8 cellular contexts compared by ENCODE assay signal in genomic region chr6:143450453-143451362, GRCh38. TPM values are rescaled to one million over a fixed set of nuclear protein-coding genes. Genes with fewer than 3 reads are reported as not detected.
DNase-seq lines count a peak whose midpoint lies in the region; ATAC-seq and TF ChIP-seq lines count a peak whose summit lies in the region.

Gene ADAT2, minus strand, starts transcription at chr6:143450695. Its CDS starts 37 bp downstream, at chr6:143450658.
Gene PEX3, plus strand, starts transcription at chr6:143450805. Its CDS starts 238 bp downstream, at chr6:143451043.

- H3K36me3 ChIP-seq in PC-3 (ENCODE audit: low read depth, low read length) = no peaks in the 10 kb centered on the region

- H3K4me2 ChIP-seq in PC-3 (ENCODE audit: low read length) = peak within 1 kb of the TSS; percentile 98

- no peaks in the 10 kb centered on the region for H3K9me3 ChIP-seq in PC-3 (ENCODE audit: low read length)

- H3K4me1 ChIP-seq in PC-3 (ENCODE audit: insufficient read depth, low read length) = peaks cover 10% of the 10 kb centered on the region

- ATAC-seq in GM21717 (IDR thresholded peaks at IDR 0.05; ENCODE audit: unreplicated experiment) (peak; percentile 98), PC-3 (peak; percentile 97)

- peak within 1 kb of the TSS; percentile 59 for H3K27ac ChIP-seq in PC-3 (ENCODE audit: low read length)

- DNase-seq in DMS53 (lab: John Stamatoyannopoulos, UW) (peak; percentile 95), PC-3 (peak; percentile 88), activated T-cell treated with anti-CD3 and anti-CD28 coated beads for 48 hours (ENCODE audit: low read depth) (peak; percentile 93), epithelial cell of proximal tubule (ENCODE audit: low read depth) (peak; percentile 47), mucosa of gallbladder (ENCODE audit: low spot score) (peak; percentile 93)
- DNase-seq in Jurkat, Clone E6-1 (ENCODE audit: low read depth, low spot score) = peak; percentile 93
- DNase-seq in stimulated activated CD8-positive, alpha-beta memory T cell treated with anti-CD3 and anti-CD28 coated beads, Interleukin-4, amount 100 ng/mL, for 24 hours (ENCODE audit: low read depth) = peak; percentile 87

- POLR2A ChIA-PET in PC-3 (lab: Charles Lee; ENCODE audit: unreplicated experiment) = interaction anchor here (0.5 to 0.6 kb wide), 2 partner anchors 8 to 115 kb away, joined by 5 to 7 read pairs; no protein-coding TSS in a partner anchor

- peak within 1 kb of the TSS; percentile 94 for H3K9ac ChIP-seq in PC-3 (ENCODE audit: low read length)

- no peaks in the 10 kb centered on the region for H3K27me3 ChIP-seq in PC-3 (ENCODE audit: low read length)

- H2AFZ ChIP-seq in PC-3 (ENCODE audit: low read length) = peak within 1 kb of the TSS; percentile 98

- H3K9me2 ChIP-seq in PC-3 (replicated peaks; ENCODE audit: low read length) = no peaks in the 10 kb centered on the region

- intact Hi-C loops in PC-3 (cut with micrococcal nuclease) = no loop called here

- peak within 1 kb of the TSS; percentile 99 for H3K4me3 ChIP-seq in Jurkat, Clone E6-1 (ENCODE audit: low read length)
- peak within 1 kb of the TSS; percentile 89 for H3K4me3 ChIP-seq in PC-3 (ENCODE audit: low read length)
- H3K4me3 ChIP-seq in epithelial cell of proximal tubule (ENCODE audit: low read depth, low read length) = peak within 1 kb of the TSS; percentile 96

- no peak for TF ChIP-seq CTCF in PC-3 (conservative IDR thresholded peaks at IDR 0.05; ENCODE audit: low read depth, low read length)
- no peak for TF ChIP-seq CTCF in epithelial cell of proximal tubule (conservative IDR thresholded peaks at IDR 0.05; ENCODE audit: low read depth, low read length)

- H3K79me2 ChIP-seq in PC-3 (ENCODE audit: low read length) = peaks cover 57% of the 10 kb centered on the region

- CTCF ChIA-PET in PC-3 (lab: Charles Lee) = interaction anchor here (0.5 kb wide), 1 partner anchor 146 kb away, joined by 3 read pairs; no protein-coding TSS in a partner anchor

- TSS peak; percentile 68 for BruUV-seq in PC-3 (replicated peaks; lab: Mats Ljungman, UMichigan)

- H4K20me1 ChIP-seq in PC-3 (ENCODE audit: low read length) = no peaks in the 10 kb centered on the region

- no peaks in the 10 kb centered on the region for H3F3A ChIP-seq in PC-3 (ENCODE audit: low read length, unreplicated experiment)

RNA-seq across cellular contexts. Expression of gene ADAT2, which starts in this region (rescaled TPM):
- 20.3 TPM for polyA plus RNA-seq in Jurkat, Clone E6-1 (2012; ENCODE audit: insufficient read depth, insufficient read length)
- 5.1 and 8.1 TPM in 2 replicates for total RNA-seq in PC-3 (2014; rRNA removed)
- 4.9 and 6.3 TPM in 2 replicates for total RNA-seq in epithelial cell of proximal tubule
- 2.5 TPM for total RNA-seq in mucosa of gallbladder

RNA-seq across cellular contexts. Expression of gene PEX3, which starts in this region (rescaled TPM):
- 30.1 TPM for polyA plus RNA-seq in Jurkat, Clone E6-1 (2012; ENCODE audit: insufficient read depth, insufficient read length)
- total RNA-seq in PC-3 (2014; rRNA removed) (17.5 and 23.8 TPM in 2 replicates), epithelial cell of proximal tubule (7.8 and 12.6 TPM in 2 replicates), mucosa of gallbladder (14.7 TPM)

Comparison
In these comparisons a context has a peak if more than half of its experiments do, and no peak if none do; other contexts are left out.
1. Peak in every context shown above with its lines: DNase-seq, ATAC-seq, H3K4me3 ChIP-seq and H3K27ac ChIP-seq.